In genomic region chr22:45889539-45890350, GRCh38 we compare ENCODE assay signal across 18 cellular contexts.
DNase-seq lines count a peak whose midpoint lies in the region; ATAC-seq and TF ChIP-seq lines count a peak whose summit lies in the region.
"Had no signal": no experiment of that assay in that cellular context is flagged by ENCODE, and none has a peak within 500 bp of the region (broad histone marks: within the 10 kb centered on the region; RNA-seq: fewer than 3 reads in every experiment).

No MANE protein-coding gene starts in this region.

- H3K4me1 Mint-ChIP-seq in activated naive CD4-positive, alpha-beta T cell treated with anti-CD3 and anti-CD28 coated beads for 36 hours (ENCODE audit: low read depth), result no peaks in the 10 kb centered on the region
- H3K4me1 Mint-ChIP-seq: B cell, H9, nephron progenitor cell had no signal

- intact Hi-C loops in activated naive CD4-positive, alpha-beta T cell treated with anti-CD3 and anti-CD28 coated beads for 36 hours (cut with micrococcal nuclease), result no loop called here

- H3K27ac Mint-ChIP-seq in activated naive CD4-positive, alpha-beta T cell treated with anti-CD3 and anti-CD28 coated beads for 36 hours, result no peak overlapping the region
- H3K27ac Mint-ChIP-seq: activated naive CD8-positive, alpha-beta T cell; B cell; effector memory CD8-positive, alpha-beta T cell; H9; nephron progenitor cell had no signal

- no peak for ATAC-seq in HG03175 (IDR thresholded peaks at IDR 0.05; ENCODE audit: unreplicated experiment)
- ATAC-seq: effector memory CD8-positive, alpha-beta T cell had no signal

- no peak for TF ChIP-seq CTCF in choroid plexus epithelial cell (conservative IDR thresholded peaks at IDR 0.05; ENCODE audit: low read depth, low read length)

- CTCF ChIA-PET in activated naive CD4-positive, alpha-beta T cell treated with anti-CD3 and anti-CD28 coated beads for 36 hours (lab: Charles Lee), result no interaction called here

- H3K4me3 Mint-ChIP-seq in activated naive CD4-positive, alpha-beta T cell treated with anti-CD3 and anti-CD28 coated beads for 36 hours, result no peak overlapping the region
- H3K4me3 Mint-ChIP-seq: activated naive CD8-positive, alpha-beta T cell; B cell; effector memory CD8-positive, alpha-beta T cell; H9; nephron progenitor cell had no signal

- H3K36me3 Mint-ChIP-seq in activated naive CD4-positive, alpha-beta T cell treated with anti-CD3 and anti-CD28 coated beads for 36 hours (ENCODE audit: low read depth), result no peaks in the 10 kb centered on the region
- H3K36me3 Mint-ChIP-seq: activated naive CD8-positive, alpha-beta T cell had no signal

- H3K4me3 ChIP-seq in choroid plexus epithelial cell (ENCODE audit: low read depth, low read length), result peak overlapping the region; percentile 20
- H3K4me3 ChIP-seq: lung had no signal

- no peaks in the 10 kb centered on the region for H3K9me3 Mint-ChIP-seq in activated naive CD4-positive, alpha-beta T cell treated with anti-CD3 and anti-CD28 coated beads for 36 hours
- H3K9me3 Mint-ChIP-seq: effector memory CD8-positive, alpha-beta T cell; H9; nephron progenitor cell had no signal

- DNase-seq in RPMI7951 (ENCODE audit: low read depth), result peak; percentile 65
- peak; percentile 29 for DNase-seq in choroid plexus epithelial cell (ENCODE audit: low read depth)
- peak; percentile 77 for DNase-seq in left kidney (ENCODE audit: low read depth, low spot score)
- peak; percentile 91 for DNase-seq in retina
- DNase-seq in NCI-H510A (lab: John Stamatoyannopoulos, UW), result no peak
- DNase-seq in stimulated activated CD8-positive, alpha-beta memory T cell treated with anti-CD3 and anti-CD28 coated beads, Interleukin-4, amount 100 ng/mL, for 48 hours, result no peak
- DNase-seq in activated naive CD4-positive, alpha-beta T cell treated with anti-CD3 and anti-CD28 coated beads for 36 hours, result no peak
- DNase-seq: effector memory CD8-positive, alpha-beta T cell; H9; NCI-H187; NCI-H524 treated with DMSO at 0.1 percent for 48 hours; nephron progenitor cell; SK-N-SH; stimulated activated CD4-positive, alpha-beta T cell treated with anti-CD3 and anti-CD28 coated beads, Interleukin-4, amount 100 ng/mL, for 24 hours had no signal

- H3K27me3 Mint-ChIP-seq in activated naive CD4-positive, alpha-beta T cell treated with anti-CD3 and anti-CD28 coated beads for 36 hours (ENCODE audit: low read depth), result peaks cover 31% of the 10 kb centered on the region

Comparison
In these comparisons a context has a peak if more than half of its experiments do, and no peak if none do; other contexts are left out.
1. DNase-seq: peak in RPMI7951 (single experiment), choroid plexus epithelial cell (single experiment), left kidney (single experiment) and retina (single experiment); none in NCI-H510A (single experiment), stimulated activated CD8-positive, alpha-beta memory T cell treated with anti-CD3 and anti-CD28 coated beads, Interleukin-4, amount 100 ng/mL, for 48 hours (single experiment) and activated naive CD4-positive, alpha-beta T cell treated with anti-CD3 and anti-CD28 coated beads for 36 hours (single experiment).